ENCODE assay signal across 9 cellular contexts in genomic region chr6:14706378-14706929, GRCh38.
A peak's percentile ranks its signal among the peaks of the same experiment; 100 is the strongest.
DNase-seq lines count a peak whose midpoint lies in the region; ATAC-seq and TF ChIP-seq lines count a peak whose summit lies in the region.
"Had no signal": no experiment of that assay in that cellular context is flagged by ENCODE, and none has a peak within 500 bp of the region (broad histone marks: within the 10 kb centered on the region; RNA-seq: fewer than 3 reads in every experiment).

No MANE protein-coding gene starts in this region.

- in situ Hi-C loops in transverse colon (cut with MboI; ENCODE audit: low pct_ligation_motif_present in 1 of 4, low pct_unique_long_range_greater_than_20kb in 1 of 4, low sequenced_read_pairs in 3 of 4) = no loop called here

- H3K27me3 ChIP-seq in RWPE2 (ENCODE audit: insufficient read depth, poor library complexity, severe bottlenecking) (no peaks in the 10 kb centered on the region), transverse colon (no peaks in the 10 kb centered on the region)

- H3K4me3 ChIP-seq in RWPE2 (ENCODE audit: severe bottlenecking) = no peak overlapping the region
- no peak overlapping the region for H3K4me3 ChIP-seq in coronary artery
- H3K4me3 ChIP-seq in transverse colon = no peak overlapping the region

- TF ChIP-seq POLR2A in transverse colon (IDR thresholded peaks at IDR 0.05) = no peak

- no peaks in the 10 kb centered on the region for H3K9me3 ChIP-seq in RWPE2 (ENCODE audit: severe bottlenecking)
- no peaks in the 10 kb centered on the region for H3K9me3 ChIP-seq in transverse colon

- DNase-seq in AG09319 (ENCODE audit: extremely low read depth, low read depth) (peak; percentile 90), RWPE2 (ENCODE audit: low spot score) (peak; percentile 71), coronary artery (ENCODE audit: low spot score) (no peak), non-pigmented ciliary epithelial cell (ENCODE audit: low read depth) (peak; percentile 100), transverse colon (peak; percentile 27), KG1 (lab: John Stamatoyannopoulos, UW) (no peak), D341Med (ENCODE audit: low spot score) (no peak)
- DNase-seq: activated B cell treated with CpG ODN at 0.5 μM for 24 hours had no signal

- H3K27ac ChIP-seq in RWPE2 (ENCODE audit: poor library complexity, severe bottlenecking) = peak overlapping the region; percentile 37
- peak overlapping the region; percentile 20 to 38 for H3K27ac ChIP-seq in coronary artery
- H3K27ac ChIP-seq in transverse colon = peak overlapping the region in 2 of 4 donors; percentile 41 to 42

- 70 to 90% methylated on average over 2 to 12 of the region's 12 CpGs for WGBS in transverse colon (ENCODE audit: low coverage in 1 of 2), 2 donors

- TF ChIP-seq CTCF in AG09319 (IDR thresholded peaks at IDR 0.05; ENCODE audit: low read depth, low read length) = no peak
- no peak for TF ChIP-seq CTCF in RWPE2 (IDR thresholded peaks at IDR 0.05; ENCODE audit: poor library complexity, severe bottlenecking)
- TF ChIP-seq CTCF in coronary artery (IDR thresholded peaks at IDR 0.05) = no peak
- no peak for TF ChIP-seq CTCF in transverse colon (IDR thresholded peaks at IDR 0.05)

- peak; percentile 65 for TF ChIP-seq EP300 in transverse colon (IDR thresholded peaks at IDR 0.05; ENCODE audit: low read depth)

- H3K36me3 ChIP-seq in RWPE2 (ENCODE audit: low read depth) = no peaks in the 10 kb centered on the region
- no peaks in the 10 kb centered on the region for H3K36me3 ChIP-seq in transverse colon

- intact Hi-C loops in transverse colon (cut with DNase I; ENCODE audit: low total_unique reads) = no loop called here

- ATAC-seq in RWPE2 (ENCODE audit: low read depth) (peak; percentile 80), GM18867 (IDR thresholded peaks at IDR 0.05; ENCODE audit: unreplicated experiment) (no peak)

- peaks cover 21% of the 10 kb centered on the region for H3K4me1 ChIP-seq in RWPE2 (ENCODE audit: insufficient read depth, poor library complexity, severe bottlenecking)
- H3K4me1 ChIP-seq in transverse colon = peaks cover 0 to 15% (median 3%) of the 10 kb centered on the region in 4 donors

Comparison
In these comparisons a context has a peak if more than half of its experiments do, and no peak if none do; other contexts are left out.
1. DNase-seq: peak in AG09319 (single experiment), RWPE2 (single experiment), non-pigmented ciliary epithelial cell (single experiment) and transverse colon (single experiment); none in coronary artery (single experiment), KG1 (single experiment) and D341Med (single experiment).